In genomic region chr15:78878356-78878755, GRCh38 we compare ENCODE assay signal across 8 cellular contexts. TPM values are rescaled to one million over a fixed set of nuclear protein-coding genes. Genes with fewer than 3 reads are reported as not detected.
DNase-seq lines count a peak whose midpoint lies in the region; ATAC-seq and TF ChIP-seq lines count a peak whose summit lies in the region.

No MANE protein-coding gene starts in this region.

- CTCF ChIA-PET in OCI-LY7 (lab: Charles Lee; ENCODE audit: unreplicated experiment) = no interaction called here

- peak overlapping the region; percentile 88 for H3K4me3 ChIP-seq in OCI-LY7 (ENCODE audit: low read depth, low read length, poor library complexity, severe bottlenecking)
- H3K4me3 ChIP-seq in coronary artery = peak overlapping the region; percentile 44

- H3K79me2 ChIP-seq in OCI-LY7 (ENCODE audit: insufficient read depth, low read depth, low read length) = peaks cover 99% of the 10 kb centered on the region

- peaks cover 41% of the 10 kb centered on the region for H3K4me1 ChIP-seq in OCI-LY7 (ENCODE audit: insufficient read depth, low read length, poor library complexity, severe bottlenecking)

- intact Hi-C loops in OCI-LY7 (cut with micrococcal nuclease; ENCODE audit: unreplicated experiment) = loop anchor here (10.0 kb wide), 1 partner anchor 444 kb away; the partner anchor contains the start of gene IREB2

- no peak for DNase-seq in T-helper 2 cell treated with Interferon-gamma antibody and Interleukin-4, amounts not matched to agents 5 μg/mL and 100 μg/mL, for 36 hours (ENCODE audit: low spot score)
- DNase-seq in T-helper 2 cell (no peak), OCI-LY7 (ENCODE audit: low spot score) (no peak), coronary artery (ENCODE audit: low spot score) (no peak), osteocyte (ENCODE audit: extremely low spot score, unreplicated experiment) (no peak), NOMO-1 treated with DMSO at 0.1 percent for 48 hours (lab: John Stamatoyannopoulos, UW; ENCODE audit: unreplicated experiment) (no peak)

- peak overlapping the region; percentile 68 for H3K4me3 Mint-ChIP-seq in T-helper 2 cell treated with Interferon-gamma antibody and Interleukin-4, amounts not matched to agents 5 μg/mL and 100 μg/mL, for 36 hours
- H3K4me3 Mint-ChIP-seq in osteocyte (ENCODE audit: unreplicated experiment) = peak overlapping the region; percentile 47

- H3K9me3 ChIP-seq in OCI-LY7 (ENCODE audit: low read length) = no peaks in the 10 kb centered on the region

- H3K4me2 ChIP-seq in OCI-LY7 (ENCODE audit: low read length) = peak overlapping the region; percentile 80

- H3K36me3 Mint-ChIP-seq in T-helper 2 cell treated with Interferon-gamma antibody and Interleukin-4, amounts not matched to agents 5 μg/mL and 100 μg/mL, for 36 hours (ENCODE audit: low read depth) = peaks cover 44% of the 10 kb centered on the region
- H3K36me3 Mint-ChIP-seq in osteocyte (ENCODE audit: unreplicated experiment) = peaks cover 26% of the 10 kb centered on the region

- no TSS peak for BruUV-seq in OCI-LY7 (replicated peaks; lab: Mats Ljungman, UMichigan)

- H3K27ac Mint-ChIP-seq in T-helper 2 cell treated with Interferon-gamma antibody and Interleukin-4, amounts not matched to agents 5 μg/mL and 100 μg/mL, for 36 hours = no peak overlapping the region
- H3K27ac Mint-ChIP-seq in osteocyte (ENCODE audit: unreplicated experiment) = peak overlapping the region; percentile 44

- H3K27ac ChIP-seq in OCI-LY7 (ENCODE audit: low read depth, low read length, poor library complexity, severe bottlenecking) (no peak overlapping the region), coronary artery (no peak overlapping the region)

- H3K36me3 ChIP-seq in OCI-LY7 (ENCODE audit: insufficient read depth, low read length) = peaks cover 73% of the 10 kb centered on the region

- H2AFZ ChIP-seq in OCI-LY7 (ENCODE audit: low read length) = no peak overlapping the region

- H3K9me3 Mint-ChIP-seq in T-helper 2 cell treated with Interferon-gamma antibody and Interleukin-4, amounts not matched to agents 5 μg/mL and 100 μg/mL, for 36 hours = no peaks in the 10 kb centered on the region
- H3K9me3 Mint-ChIP-seq in osteocyte (ENCODE audit: unreplicated experiment) = no peaks in the 10 kb centered on the region

- H3K27me3 Mint-ChIP-seq in T-helper 2 cell treated with Interferon-gamma antibody and Interleukin-4, amounts not matched to agents 5 μg/mL and 100 μg/mL, for 36 hours (ENCODE audit: low read depth) = no peaks in the 10 kb centered on the region
- H3K27me3 Mint-ChIP-seq in osteocyte (ENCODE audit: unreplicated experiment) = no peaks in the 10 kb centered on the region

- H3K9me2 ChIP-seq in OCI-LY7 (ENCODE audit: insufficient read depth, low read length) = no peaks in the 10 kb centered on the region

- H3K4me1 Mint-ChIP-seq in T-helper 2 cell treated with Interferon-gamma antibody and Interleukin-4, amounts not matched to agents 5 μg/mL and 100 μg/mL, for 36 hours (ENCODE audit: low read depth) = peaks cover 51% of the 10 kb centered on the region
- H3K4me1 Mint-ChIP-seq in osteocyte (ENCODE audit: unreplicated experiment) = peaks cover 70% of the 10 kb centered on the region

- ATAC-seq in HG03521 (IDR thresholded peaks at IDR 0.05; ENCODE audit: unreplicated experiment) (no peak), HG02938 (IDR thresholded peaks at IDR 0.05; ENCODE audit: unreplicated experiment) (no peak)

- TF ChIP-seq CTCF in OCI-LY7 (conservative IDR thresholded peaks at IDR 0.05; ENCODE audit: low read length) = no peak
- no peak for TF ChIP-seq CTCF in coronary artery (IDR thresholded peaks at IDR 0.05)
- no peak for TF ChIP-seq CTCF in osteocyte (IDR thresholded peaks at IDR 0.05)

- POLR2A ChIA-PET in OCI-LY7 (lab: Charles Lee) = interaction anchor here (0.9 kb wide), 1 partner anchor 15 kb away, joined by 4 read pairs; no protein-coding TSS in a partner anchor

- H4K20me1 ChIP-seq in OCI-LY7 (ENCODE audit: insufficient read depth, low read length) = peaks cover 74% of the 10 kb centered on the region

RNA-seq across cellular contexts. Expression of gene MORF4L1, which starts 5.7 kb away (rescaled TPM):
- total RNA-seq in OCI-LY7 (2014; rRNA removed; shearing (Covaris generic)) = 152 and 276 TPM in 2 replicates
- 284 and 286 TPM in 2 replicates for total RNA-seq in OCI-LY7 (2022)
- total RNA-seq in osteocyte = 466 and 488 TPM in 2 replicates
